Comparison of ENCODE assay signal across 13 cellular contexts in the genomic region with DNA sequence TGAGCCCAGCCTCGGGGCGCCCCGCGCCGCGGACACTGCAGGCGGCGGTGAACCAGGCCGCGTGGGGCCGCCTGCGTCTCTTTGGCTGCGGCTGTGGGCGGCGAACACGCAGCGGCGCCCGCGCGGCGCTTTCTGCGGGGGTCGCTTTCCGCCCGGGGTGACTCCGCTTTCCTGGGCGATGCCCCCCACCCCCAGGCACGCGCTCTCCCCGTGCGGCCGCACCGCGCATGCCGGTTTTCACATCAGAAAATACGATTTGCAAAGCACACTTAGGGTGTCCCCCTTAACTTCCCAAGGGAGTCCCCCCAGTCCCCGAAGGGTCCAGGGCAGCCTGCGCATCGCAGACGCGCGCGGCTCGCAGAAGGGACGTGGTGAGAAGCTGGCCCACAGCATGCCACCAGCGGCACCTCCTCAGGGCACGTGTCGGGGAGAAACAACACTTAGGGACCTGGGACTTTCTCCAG. TPM values are rescaled to one million over a fixed set of nuclear protein-coding genes. Genes with fewer than 3 reads are reported as not detected.
DNase-seq lines count a peak whose midpoint lies in the region; ATAC-seq and TF ChIP-seq lines count a peak whose summit lies in the region.
"Had no signal": no experiment of that assay in that cellular context is flagged by ENCODE, and none has a peak within 500 bp of the region (broad histone marks: within the 10 kb centered on the region; RNA-seq: fewer than 3 reads in every experiment).

No MANE protein-coding gene starts in this region.

- peak overlapping the region; percentile 32 for H3K4me3 ChIP-seq in CD8-positive, alpha-beta memory T cell (ENCODE audit: low read length)
- H3K4me3 ChIP-seq in iPS-15b (ENCODE audit: low read depth, low read length): peak overlapping the region; percentile 49
- peak overlapping the region in 3 of 4 donors; percentile 26 to 44 (median 39) for H3K4me3 ChIP-seq in gastrocnemius medialis

- ATAC-seq in gastrocnemius medialis: no peak
- no peak for ATAC-seq in GM18858 (IDR thresholded peaks at IDR 0.05; ENCODE audit: unreplicated experiment)

- CTCF ChIA-PET in CD8-positive, alpha-beta memory T cell (lab: Charles Lee): no interaction called here

- peak in 1 of 5 donors; percentile 46 for DNase-seq in CD8-positive, alpha-beta memory T cell
- no peak for DNase-seq in activated naive CD8-positive, alpha-beta T cell treated with anti-CD3 and anti-CD28 coated beads for 36 hours
- DNase-seq in gastrocnemius medialis (no peak), SHP77 (lab: John Stamatoyannopoulos, UW) (no peak), NCI-H2196 treated with DMSO at 0.1 percent for 48 hours (lab: John Stamatoyannopoulos, UW; ENCODE audit: unreplicated experiment) (no peak), COLO668 (lab: John Stamatoyannopoulos, UW; ENCODE audit: unreplicated experiment) (no peak)
- DNase-seq: DND-41 had no signal

- peaks cover 4% of the 10 kb centered on the region for H3K27me3 ChIP-seq in CD8-positive, alpha-beta memory T cell (ENCODE audit: insufficient read depth, low read length, poor library complexity, severe bottlenecking)
- H3K27me3 ChIP-seq in iPS-15b (ENCODE audit: control insufficient read depth, insufficient read depth, low read length): peaks cover 25% of the 10 kb centered on the region
- peaks cover 26 to 29% (median 26%) of the 10 kb centered on the region in 3 donors for H3K27me3 ChIP-seq in gastrocnemius medialis

- no peak overlapping the region for H3K27ac Mint-ChIP-seq in CD8-positive, alpha-beta memory T cell
- no peak overlapping the region for H3K27ac Mint-ChIP-seq in activated naive CD8-positive, alpha-beta T cell treated with anti-CD3 and anti-CD28 coated beads for 36 hours
- H3K27ac Mint-ChIP-seq: activated T-helper 2 cell treated with anti-CD3 and anti-CD28 coated beads, Interferon-gamma antibody, Interleukin-2, Interleukin-4, amounts not matched to agents 10 μg/mL and 5 μg/mL and 100 μg/mL, durations not matched to agents 14 hours and 24 hours and 36 hours had no signal

- no peak overlapping the region for H3K9ac ChIP-seq in iPS-15b (ENCODE audit: low read depth, low read length)

- H3K27ac ChIP-seq in CD8-positive, alpha-beta memory T cell (ENCODE audit: low read depth, low read length): no peak overlapping the region
- H3K27ac ChIP-seq in gastrocnemius medialis: no peak overlapping the region

- in situ Hi-C loops in gastrocnemius medialis (cut with MboI; ENCODE audit: low sequenced_read_pairs in 4 of 4): no loop called here

- H3K36me3 Mint-ChIP-seq in CD8-positive, alpha-beta memory T cell: no peaks in the 10 kb centered on the region
- peaks cover 3% of the 10 kb centered on the region for H3K36me3 Mint-ChIP-seq in activated naive CD8-positive, alpha-beta T cell treated with anti-CD3 and anti-CD28 coated beads for 36 hours

- no peaks in the 10 kb centered on the region for H3K9me3 Mint-ChIP-seq in CD8-positive, alpha-beta memory T cell
- no peaks in the 10 kb centered on the region for H3K9me3 Mint-ChIP-seq in activated naive CD8-positive, alpha-beta T cell treated with anti-CD3 and anti-CD28 coated beads for 36 hours
- H3K9me3 Mint-ChIP-seq: activated T-helper 2 cell treated with anti-CD3 and anti-CD28 coated beads, Interferon-gamma antibody, Interleukin-2, Interleukin-4, amounts not matched to agents 10 μg/mL and 5 μg/mL and 100 μg/mL, durations not matched to agents 14 hours and 24 hours and 36 hours had no signal

- POLR2A ChIA-PET in CD8-positive, alpha-beta memory T cell (lab: Charles Lee): no interaction called here

- no peaks in the 10 kb centered on the region for H3K4me1 ChIP-seq in CD8-positive, alpha-beta memory T cell (ENCODE audit: insufficient read depth, low read length)
- H3K4me1 ChIP-seq in iPS-15b (ENCODE audit: control insufficient read depth, insufficient read depth, low read length): no peaks in the 10 kb centered on the region
- H3K4me1 ChIP-seq in gastrocnemius medialis: no peaks in the 10 kb centered on the region

- peak overlapping the region; percentile 27 to 76 (median 66) for H3K4me3 Mint-ChIP-seq in CD8-positive, alpha-beta memory T cell
- H3K4me3 Mint-ChIP-seq in activated naive CD8-positive, alpha-beta T cell treated with anti-CD3 and anti-CD28 coated beads for 36 hours: peak overlapping the region; percentile 40

- TF ChIP-seq POLR2A in gastrocnemius medialis (IDR thresholded peaks at IDR 0.05): no peak

- H3K36me3 ChIP-seq in CD8-positive, alpha-beta memory T cell (ENCODE audit: insufficient read depth, low read length): no peaks in the 10 kb centered on the region
- H3K36me3 ChIP-seq in iPS-15b (ENCODE audit: control insufficient read depth, insufficient read depth, low read length): no peaks in the 10 kb centered on the region
- H3K36me3 ChIP-seq in gastrocnemius medialis: no peaks in the 10 kb centered on the region

- H3K4me1 Mint-ChIP-seq in CD8-positive, alpha-beta memory T cell: no peaks in the 10 kb centered on the region
- peaks cover 3% of the 10 kb centered on the region for H3K4me1 Mint-ChIP-seq in activated naive CD8-positive, alpha-beta T cell treated with anti-CD3 and anti-CD28 coated beads for 36 hours

- no peak for TF ChIP-seq CTCF in gastrocnemius medialis (IDR thresholded peaks at IDR 0.05 in 4 of 5, conservative IDR thresholded peaks at IDR 0.05 in 1 of 5)

- H3K27me3 Mint-ChIP-seq in CD8-positive, alpha-beta memory T cell: peaks cover 0 to 1% of the 10 kb centered on the region in 2 donors
- peaks cover 4% of the 10 kb centered on the region for H3K27me3 Mint-ChIP-seq in activated naive CD8-positive, alpha-beta T cell treated with anti-CD3 and anti-CD28 coated beads for 36 hours

- no peaks in the 10 kb centered on the region for H3K9me3 ChIP-seq in CD8-positive, alpha-beta memory T cell (ENCODE audit: low read length)
- H3K9me3 ChIP-seq in iPS-15b (ENCODE audit: control insufficient read depth, insufficient read depth, low read length) (no peaks in the 10 kb centered on the region), gastrocnemius medialis (no peaks in the 10 kb centered on the region)

- intact Hi-C loops in gastrocnemius medialis (cut with DNase I; ENCODE audit: low total_unique reads): no loop called here

RNA-seq across cellular contexts. Expression of a gene that starts 5.3 kb away (rescaled TPM):
- total RNA-seq in CD8-positive, alpha-beta memory T cell: under 1 TPM; 0.22 to 0.29 TPM
- polyA plus RNA-seq in CD8-positive, alpha-beta memory T cell: 0.14 TPM
- under 1 TPM; 0.49 to 0.94 TPM for total RNA-seq in activated naive CD8-positive, alpha-beta T cell treated with anti-CD3 and anti-CD28 coated beads for 36 hours
- 1 to 10 TPM in 1 of 4 donors, under 1 TPM in 1, not detected in 2; 0.20 to 1.2 TPM for total RNA-seq in gastrocnemius medialis
- total RNA-seq: activated T-helper 2 cell treated with anti-CD3 and anti-CD28 coated beads, Interferon-gamma antibody, Interleukin-2, Interleukin-4, amounts not matched to agents 10 μg/mL and 5 μg/mL and 100 μg/mL, durations not matched to agents 14 hours and 24 hours and 36 hours; T-helper 1 cell treated with Interleukin-12 subunit alpha and Interleukin-12 subunit beta and Interleukin-4 antibody, amounts not matched to agents 30 ng/mL and 1 ng/mL, for 36 hours had no signal

RNA-seq across cellular contexts. Expression of a gene that starts 11.7 kb away (rescaled TPM):
- not detected for total RNA-seq in CD8-positive, alpha-beta memory T cell
- not detected for polyA plus RNA-seq in CD8-positive, alpha-beta memory T cell
- total RNA-seq in activated naive CD8-positive, alpha-beta T cell treated with anti-CD3 and anti-CD28 coated beads for 36 hours: not detected
- 1 to 10 TPM in 3 of 4 donors, under 1 TPM in 1; 1.00 to 4.8 (median 2.4) TPM for total RNA-seq in gastrocnemius medialis
- total RNA-seq: activated T-helper 2 cell treated with anti-CD3 and anti-CD28 coated beads, Interferon-gamma antibody, Interleukin-2, Interleukin-4, amounts not matched to agents 10 μg/mL and 5 μg/mL and 100 μg/mL, durations not matched to agents 14 hours and 24 hours and 36 hours; HT1080; T-helper 1 cell treated with Interleukin-12 subunit alpha and Interleukin-12 subunit beta and Interleukin-4 antibody, amounts not matched to agents 30 ng/mL and 1 ng/mL, for 36 hours had no signal

RNA-seq across cellular contexts. Expression of a gene that starts 47.6 kb away (rescaled TPM):
- total RNA-seq in CD8-positive, alpha-beta memory T cell: not detected
- polyA plus RNA-seq in CD8-positive, alpha-beta memory T cell: not detected
- under 1 TPM in 1 of 2 experiments, not detected in 1; 0.14 TPM for total RNA-seq in activated naive CD8-positive, alpha-beta T cell treated with anti-CD3 and anti-CD28 coated beads for 36 hours
- not detected for total RNA-seq in gastrocnemius medialis
- total RNA-seq: activated T-helper 2 cell treated with anti-CD3 and anti-CD28 coated beads, Interferon-gamma antibody, Interleukin-2, Interleukin-4, amounts not matched to agents 10 μg/mL and 5 μg/mL and 100 μg/mL, durations not matched to agents 14 hours and 24 hours and 36 hours; HT1080; NCI-H460; T-helper 1 cell treated with Interleukin-12 subunit alpha and Interleukin-12 subunit beta and Interleukin-4 antibody, amounts not matched to agents 30 ng/mL and 1 ng/mL, for 36 hours had no signal
